32 cellular contexts compared by ENCODE assay signal in the genomic region with DNA sequence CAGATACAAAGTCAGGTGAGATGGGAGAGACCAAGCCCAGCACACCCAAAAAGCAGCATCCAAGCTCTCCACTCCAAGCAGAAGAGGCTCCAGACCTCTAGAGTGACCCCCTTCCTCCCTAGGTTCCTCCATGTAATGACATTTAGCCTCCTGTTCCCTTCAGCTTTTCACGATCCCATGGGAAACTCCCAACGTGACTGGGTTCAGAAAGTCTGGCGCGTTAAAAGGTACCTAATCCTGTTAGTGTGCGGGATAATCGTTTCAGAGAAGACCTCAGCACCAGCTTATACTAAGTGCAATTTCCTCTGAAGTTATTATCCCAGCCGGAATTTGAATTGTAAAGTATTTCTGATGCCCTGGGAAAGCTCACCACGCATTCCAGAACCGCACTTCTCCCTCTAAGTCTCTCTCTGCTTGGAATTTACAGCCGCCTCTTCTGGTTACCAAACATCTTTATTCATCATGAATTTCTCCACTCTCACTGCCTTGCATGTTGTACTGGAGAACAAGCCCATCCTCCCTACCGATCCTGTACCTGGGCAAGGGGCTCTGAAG. TPM values are rescaled to one million over a fixed set of nuclear protein-coding genes. Genes with fewer than 3 reads are reported as not detected.
DNase-seq lines count a peak whose midpoint lies in the region; ATAC-seq, FAIRE-seq and TF ChIP-seq lines count a peak whose summit lies in the region.
"Had no signal": no experiment of that assay in that cellular context is flagged by ENCODE, and none has a peak within 500 bp of the region (broad histone marks: within the 10 kb centered on the region; RNA-seq: fewer than 3 reads in every experiment).

No MANE protein-coding gene starts in this region.

- no peak for FAIRE-seq in astrocyte (lab: Jason Lieb, UNC)
- FAIRE-seq: endothelial cell of umbilical vein, GM18507, GM19239, H1 had no signal

- no peaks in the 10 kb centered on the region for H3K36me3 Mint-ChIP-seq in astrocyte (ENCODE audit: low read depth, unreplicated experiment)
- H3K36me3 Mint-ChIP-seq: brain; stimulated activated memory B cell treated with anti-CD40 and anti-IgM and Interleukin-4, amounts not matched to agents 10 μg/mL and 1 μg/mL and 100 μg/mL, for 72 hours had no signal

- WGBS in sigmoid colon, 2 donors: 69 to 77% methylated on average over 11 of the region's 11 CpGs

- H3K4me3 ChIP-seq in H7 (ENCODE audit: insufficient read depth, low read depth, low read length): no peak overlapping the region
- H3K4me3 ChIP-seq in astrocyte (ENCODE audit: insufficient read depth, low read depth, low read length): no peak overlapping the region
- peak overlapping the region in 1 of 2 donors; percentile 9 for H3K4me3 ChIP-seq in muscle layer of colon (ENCODE audit: low read depth in 1 of 2, low read length in 2 of 2)
- no peak overlapping the region for H3K4me3 ChIP-seq in sigmoid colon
- no peak overlapping the region for H3K4me3 ChIP-seq in mucosa of descending colon
- H3K4me3 ChIP-seq: dorsolateral prefrontal cortex, psoas muscle, SK-N-MC, skin epidermis, upper lobe of right lung had no signal

- TF ChIP-seq EP300 in sigmoid colon (IDR thresholded peaks at IDR 0.05): no peak

- H3K4me1 Mint-ChIP-seq in astrocyte (ENCODE audit: low read depth, unreplicated experiment): peaks cover 30% of the 10 kb centered on the region
- H3K4me1 Mint-ChIP-seq: activated naive CD8-positive, alpha-beta T cell treated with anti-CD3 and anti-CD28 coated beads, Interleukin-2, amount 50 U/mL, for 24 hours; stimulated activated memory B cell treated with anti-CD40 and anti-IgM and Interleukin-4, amounts not matched to agents 10 μg/mL and 1 μg/mL and 100 μg/mL, for 72 hours had no signal

- no peaks in the 10 kb centered on the region for H3K9me3 Mint-ChIP-seq in astrocyte (ENCODE audit: unreplicated experiment)
- H3K9me3 Mint-ChIP-seq: activated naive CD8-positive, alpha-beta T cell treated with anti-CD3 and anti-CD28 coated beads, Interleukin-2, amount 50 U/mL, for 24 hours; activated T-cell treated with anti-CD3 and anti-CD28 coated beads, Interleukin-2, amount 50 U/mL, for 72 hours; stimulated activated memory B cell treated with anti-CD40 and anti-IgM and Interleukin-4, amounts not matched to agents 10 μg/mL and 1 μg/mL and 100 μg/mL, for 72 hours; T-helper 1 cell treated with Interleukin-12 subunit alpha and Interleukin-12 subunit beta and Interleukin-4 antibody, amounts not matched to agents 30 μg/mL and 1 μg/mL, for 36 hours had no signal

- ATAC-seq in mucosa of descending colon: no peak
- ATAC-seq: activated CD4-positive, CD25-positive, alpha-beta regulatory T cell treated with anti-CD3 and anti-CD28 coated beads, Interleukin-2, amount 50 U/mL, for 24 hours; activated naive CD8-positive, alpha-beta T cell treated with anti-CD3 and anti-CD28 coated beads, Interleukin-2, amount 50 U/mL, for 24 hours; activated T-cell treated with anti-CD3 and anti-CD28 coated beads, Interleukin-2, amount 50 U/mL, for 72 hours; left cardiac atrium; psoas muscle; stimulated activated memory B cell treated with anti-CD40 and anti-IgM and Interleukin-4, amounts not matched to agents 10 μg/mL and 1 μg/mL and 100 μg/mL, for 72 hours; upper lobe of right lung had no signal

- H3K27ac Mint-ChIP-seq in astrocyte (ENCODE audit: unreplicated experiment): peak overlapping the region; percentile 75
- H3K27ac Mint-ChIP-seq: activated naive CD8-positive, alpha-beta T cell treated with anti-CD3 and anti-CD28 coated beads, Interleukin-2, amount 50 U/mL, for 24 hours; activated T-cell treated with anti-CD3 and anti-CD28 coated beads, Interleukin-2, amount 50 U/mL, for 72 hours; stimulated activated memory B cell treated with anti-CD40 and anti-IgM and Interleukin-4, amounts not matched to agents 10 μg/mL and 1 μg/mL and 100 μg/mL, for 72 hours; T-helper 1 cell treated with Interleukin-12 subunit alpha and Interleukin-12 subunit beta and Interleukin-4 antibody, amounts not matched to agents 30 μg/mL and 1 μg/mL, for 36 hours had no signal

- DNase-seq in H7 (peak; percentile 25), astrocyte (ENCODE audit: low read depth) (peak; percentile 54), sigmoid colon (no peak), GDM1 (lab: John Stamatoyannopoulos, UW) (no peak), mucosa of descending colon (no peak)
- DNase-seq in activated naive CD4-positive, alpha-beta T cell treated with anti-CD3 and anti-CD28 coated beads, Interleukin-2, amount 50 U/mL, for 16 hours: no peak
- DNase-seq: activated CD4-positive, alpha-beta T cell treated with anti-CD3 and anti-CD28 coated beads, Interleukin-2, amount 50 U/mL, for 48 hours; activated naive CD8-positive, alpha-beta T cell treated with anti-CD3 and anti-CD28 coated beads, Interleukin-2, amount 50 U/mL, for 24 hours; activated T-cell treated with anti-CD3 and anti-CD28 coated beads, Interleukin-2, amount 50 U/mL, for 72 hours; DMS79; dorsolateral prefrontal cortex; hippocampal formation; KBM-7; left cardiac atrium; NCI-H1092 treated with DMSO at 0.1 percent for 48 hours; NCI-H1694 treated with DMSO at 0.1 percent for 48 hours; NCI-H510A; NK-92 treated with Interleukin-12 subunit alpha and Interleukin-12 subunit beta, amount 100 ng/mL, for 24 hours; psoas muscle; upper lobe of right lung had no signal

- H3K4me1 ChIP-seq in astrocyte (ENCODE audit: insufficient read depth, low read length): no peaks in the 10 kb centered on the region
- H3K4me1 ChIP-seq in muscle layer of colon (ENCODE audit: insufficient read depth, low read length): peaks cover 72% of the 10 kb centered on the region
- peaks cover 0 to 90% (median 81%) of the 10 kb centered on the region in 4 donors for H3K4me1 ChIP-seq in sigmoid colon
- no peaks in the 10 kb centered on the region for H3K4me1 ChIP-seq in mucosa of descending colon (ENCODE audit: low read depth)
- H3K4me1 ChIP-seq: psoas muscle, upper lobe of right lung had no signal

- no peaks in the 10 kb centered on the region for H3K79me2 ChIP-seq in astrocyte (ENCODE audit: insufficient read depth, low read length)

- H3K9ac ChIP-seq in astrocyte (ENCODE audit: low read length) (no peak overlapping the region), muscle layer of colon (ENCODE audit: low read length) (no peak overlapping the region)

- peaks cover 3% of the 10 kb centered on the region for H4K20me1 ChIP-seq in astrocyte (ENCODE audit: insufficient read depth, low read length)

- H2AFZ ChIP-seq in astrocyte (ENCODE audit: low read depth, low read length): no peak overlapping the region

- H3K27ac ChIP-seq in astrocyte (ENCODE audit: low read depth, low read length): no peak overlapping the region
- peak overlapping the region; percentile 29 for H3K27ac ChIP-seq in muscle layer of colon (ENCODE audit: low read depth, low read length)
- H3K27ac ChIP-seq in sigmoid colon: peak overlapping the region in 3 of 4 donors; percentile 75 to 84 (median 80)
- H3K27ac ChIP-seq: dorsolateral prefrontal cortex, neutrophil, psoas muscle, SK-N-MC, skin epidermis, upper lobe of right lung had no signal

- no peak overlapping the region for H3K4me3 Mint-ChIP-seq in astrocyte (ENCODE audit: unreplicated experiment)
- H3K4me3 Mint-ChIP-seq: activated naive CD8-positive, alpha-beta T cell treated with anti-CD3 and anti-CD28 coated beads, Interleukin-2, amount 50 U/mL, for 24 hours; activated T-cell treated with anti-CD3 and anti-CD28 coated beads, Interleukin-2, amount 50 U/mL, for 72 hours; brain; stimulated activated memory B cell treated with anti-CD40 and anti-IgM and Interleukin-4, amounts not matched to agents 10 μg/mL and 1 μg/mL and 100 μg/mL, for 72 hours; T-helper 1 cell treated with Interleukin-12 subunit alpha and Interleukin-12 subunit beta and Interleukin-4 antibody, amounts not matched to agents 30 μg/mL and 1 μg/mL, for 36 hours had no signal

- TF ChIP-seq POLR2A in sigmoid colon (IDR thresholded peaks at IDR 0.05): no peak

- intact Hi-C loops in sigmoid colon (cut with DNase I): loop anchor here (5.0 kb wide), 1 partner anchor 47 kb away; a partner anchor contains a TSS
- intact Hi-C loops in mucosa of descending colon (cut with DNase I, micrococcal nuclease): no loop called here

- H3K36me3 ChIP-seq in H7 (replicated peaks; ENCODE audit: control insufficient read depth, insufficient read depth, low read length) (no peaks in the 10 kb centered on the region), astrocyte (ENCODE audit: insufficient read depth, low read length) (no peaks in the 10 kb centered on the region), muscle layer of colon (ENCODE audit: insufficient read depth, low read length) (no peaks in the 10 kb centered on the region), sigmoid colon (no peaks in the 10 kb centered on the region), mucosa of descending colon (ENCODE audit: low read depth) (no peaks in the 10 kb centered on the region)
- H3K36me3 ChIP-seq: neutrophil, upper lobe of right lung had no signal

- peaks cover 6% of the 10 kb centered on the region for H3K27me3 Mint-ChIP-seq in astrocyte (ENCODE audit: low read depth, unreplicated experiment)
- H3K27me3 Mint-ChIP-seq: brain; stimulated activated memory B cell treated with anti-CD40 and anti-IgM and Interleukin-4, amounts not matched to agents 10 μg/mL and 1 μg/mL and 100 μg/mL, for 72 hours had no signal

- H3K9me3 ChIP-seq in astrocyte (ENCODE audit: insufficient read depth, low read depth, low read length) (no peaks in the 10 kb centered on the region), muscle layer of colon (ENCODE audit: low read length) (no peaks in the 10 kb centered on the region), sigmoid colon (no peaks in the 10 kb centered on the region), mucosa of descending colon (no peaks in the 10 kb centered on the region)
- H3K9me3 ChIP-seq: neutrophil, psoas muscle, upper lobe of right lung had no signal

- no peak overlapping the region for H3K4me2 ChIP-seq in astrocyte (ENCODE audit: low read length)

- H3K27me3 ChIP-seq in H7 (ENCODE audit: control insufficient read depth, insufficient read depth, low read length) (no peaks in the 10 kb centered on the region), astrocyte (ENCODE audit: insufficient read depth, low read length) (no peaks in the 10 kb centered on the region), muscle layer of colon (ENCODE audit: control insufficient read depth in 1 of 2, insufficient read depth in 2 of 2, low read length in 2 of 2) (no peaks in the 10 kb centered on the region), sigmoid colon (no peaks in the 10 kb centered on the region)
- H3K27me3 ChIP-seq: neutrophil, upper lobe of right lung had no signal

- TF ChIP-seq CTCF in astrocyte (IDR thresholded peaks at IDR 0.05; ENCODE audit: insufficient read depth, low read depth, low read length) (no peak), sigmoid colon (IDR thresholded peaks at IDR 0.05) (no peak), mucosa of descending colon (IDR thresholded peaks at IDR 0.05) (no peak)

RNA-seq across cellular contexts. Expression of a gene that starts 46.9 kb away (rescaled TPM):
- total RNA-seq in H7 (2014; rRNA removed; shearing (Covaris generic)): 1.3 and 1.5 TPM in 2 replicates
- total RNA-seq in astrocyte: 2.7 and 4.1 TPM in 2 replicates
- total RNA-seq in sigmoid colon: 10 to 100 TPM; 38.9 to 61.1 (median 48.9) TPM
- 1 to 10 TPM in 1 of 3 donors, under 1 TPM in 2; 0.23 to 2.4 (median 0.60) TPM for polyA plus RNA-seq in sigmoid colon
- 10 to 100 TPM in 1 of 3 donors, 1 to 10 TPM in 2; 1.6 to 54.7 (median 2.2) TPM for total RNA-seq in mucosa of descending colon
- total RNA-seq: endothelial cell of umbilical vein had no signal

Comparison
In these comparisons a context has a peak if more than half of its experiments do, and no peak if none do; other contexts are left out.
1. DNase-seq: peak in H7 (single experiment) and astrocyte (single experiment); none in sigmoid colon (single experiment), GDM1 (single experiment), activated naive CD4-positive, alpha-beta T cell treated with anti-CD3 and anti-CD28 coated beads, Interleukin-2, amount 50 U/mL, for 16 hours (single experiment) and mucosa of descending colon (0 of 3).